ENCODE assay signal across 12 cellular contexts in genomic region chr17:41705271-41705991, GRCh38. TPM values are rescaled to one million over a fixed set of nuclear protein-coding genes. Genes with fewer than 3 reads are reported as not detected.
A peak's percentile ranks its signal among the peaks of the same experiment; 100 is the strongest.
DNase-seq lines count a peak whose midpoint lies in the region; ATAC-seq and TF ChIP-seq lines count a peak whose summit lies in the region.
"Had no signal": no experiment of that assay in that cellular context is flagged by ENCODE, and none has a peak within 500 bp of the region (broad histone marks: within the 10 kb centered on the region; RNA-seq: fewer than 3 reads in every experiment).

No MANE protein-coding gene starts in this region.

- H3K27ac ChIP-seq in ACC112 (ENCODE audit: low read depth, low read length): no peak overlapping the region
- no peak overlapping the region for H3K27ac ChIP-seq in IMR-90 (ENCODE audit: insufficient read depth, low read length)
- H3K27ac ChIP-seq in mesendoderm (ENCODE audit: low read depth, low read length): no peak overlapping the region
- H3K27ac ChIP-seq: right lobe of liver, tibial artery had no signal

- H3K4me3 ChIP-seq in ACC112 (ENCODE audit: low read depth, low read length) (peak overlapping the region; percentile 24; the same call in 1 of the 2 replicates), IMR-90 (ENCODE audit: insufficient read depth, low read depth, low read length) (no peak overlapping the region), choroid plexus epithelial cell (ENCODE audit: low read depth, low read length) (no peak overlapping the region), mesendoderm (ENCODE audit: low read length) (no peak overlapping the region)
- H3K4me3 ChIP-seq: MG63, right lobe of liver, tibial artery had no signal

- ATAC-seq in IMR-90 (ENCODE audit: low read depth) (peak; percentile 67), GM18505 (IDR thresholded peaks at IDR 0.05; ENCODE audit: unreplicated experiment) (no peak)

- H2AK5ac ChIP-seq in IMR-90 (ENCODE audit: low read depth, low read length): peak overlapping the region; percentile 6
- no peak overlapping the region for H2AK5ac ChIP-seq in mesendoderm (ENCODE audit: low read length)

- peaks cover 8% of the 10 kb centered on the region for H3K4me1 ChIP-seq in ACC112 (ENCODE audit: control insufficient read depth, insufficient read depth, low read length, unreplicated experiment)
- peaks cover 4% of the 10 kb centered on the region; the same call in 1 of the 2 replicates for H3K4me1 ChIP-seq in IMR-90 (ENCODE audit: control insufficient read depth, insufficient read depth, low read length)
- peaks cover 5% of the 10 kb centered on the region for H3K4me1 ChIP-seq in mesendoderm (ENCODE audit: control insufficient read depth, low read depth, low read length)
- H3K4me1 ChIP-seq: right lobe of liver, tibial artery had no signal

- H3K4ac ChIP-seq in IMR-90 (ENCODE audit: low read depth, low read length) (peak overlapping the region; percentile 17; the same call in 1 of the 2 replicates), mesendoderm (ENCODE audit: low read depth, low read length) (no peak overlapping the region)

- H3K9me1 ChIP-seq in IMR-90 (ENCODE audit: insufficient read depth, low read length): peaks cover 5% of the 10 kb centered on the region; the same call in 1 of the 2 replicates

- no peak overlapping the region for H3K23ac ChIP-seq in IMR-90 (ENCODE audit: low read depth, low read length)
- H3K23ac ChIP-seq in mesendoderm (ENCODE audit: low read length): no peak overlapping the region

- H3K4me2 ChIP-seq in IMR-90 (ENCODE audit: low read depth, low read length): peak overlapping the region; percentile 56
- no peak overlapping the region for H3K4me2 ChIP-seq in mesendoderm (ENCODE audit: low read length)

- no peak overlapping the region for H3K18ac ChIP-seq in IMR-90 (ENCODE audit: low read depth, low read length)
- H3K18ac ChIP-seq in mesendoderm (ENCODE audit: low read length): no peak overlapping the region

- POLR2A ChIA-PET in IMR-90 (lab: Charles Lee; ENCODE audit: unreplicated experiment): interaction anchor here (0.6 to 1.5 kb wide), 2 partner anchors 16 to 305 kb away, joined by 4 to 5 read pairs; no protein-coding TSS in a partner anchor

- H2AFZ ChIP-seq in ACC112 (ENCODE audit: low read length, unreplicated experiment): no peak overlapping the region
- H2AFZ ChIP-seq in IMR-90 (replicated peaks; ENCODE audit: low read length, poor library complexity): peak overlapping the region; percentile 64

- H3K56ac ChIP-seq in IMR-90 (ENCODE audit: extremely low read depth, insufficient read depth, low read length) (no peak overlapping the region), mesendoderm (ENCODE audit: low read length) (peak overlapping the region; percentile 42)

- no peak overlapping the region for H2BK15ac ChIP-seq in IMR-90 (ENCODE audit: low read depth, low read length)
- H2BK15ac ChIP-seq in mesendoderm (replicated peaks; ENCODE audit: low read depth): no peak overlapping the region

- H3K79me1 ChIP-seq in IMR-90 (ENCODE audit: low read depth in 1 of 2, low read length in 2 of 2) (no peaks in the 10 kb centered on the region), mesendoderm (ENCODE audit: low read length) (no peaks in the 10 kb centered on the region)

- H4K20me1 ChIP-seq in IMR-90 (ENCODE audit: insufficient read depth, low read length): no peaks in the 10 kb centered on the region

- H4K5ac ChIP-seq in IMR-90 (ENCODE audit: low read depth, low read length) (no peak overlapping the region), mesendoderm (ENCODE audit: low read length) (no peak overlapping the region)

- H3K79me2 ChIP-seq in ACC112 (ENCODE audit: control insufficient read depth, insufficient read depth, low read length, unreplicated experiment) (no peaks in the 10 kb centered on the region), mesendoderm (ENCODE audit: control insufficient read depth, insufficient read depth, low read length) (no peaks in the 10 kb centered on the region)

- H4K8ac ChIP-seq in IMR-90 (ENCODE audit: low read depth in 2 of 2, low read length in 2 of 2) (peak overlapping the region in 1 of 2 experiments; percentile 11; a peak in 1 of 4 replicates), mesendoderm (ENCODE audit: low read depth, low read length) (no peak overlapping the region)

- H3K14ac ChIP-seq in IMR-90 (replicated peaks; ENCODE audit: low read depth, low read length): peak overlapping the region; percentile 5

- in situ Hi-C loops in IMR-90 (cut with MboI; ENCODE audit: low sequenced_read_pairs): no loop called here

- intact Hi-C loops in IMR-90 (cut with micrococcal nuclease): no loop called here

- H2AK9ac ChIP-seq in IMR-90 (replicated peaks; ENCODE audit: low read depth, low read length, poor library complexity): peak overlapping the region; percentile 31

- no peaks in the 10 kb centered on the region for H3K9me3 ChIP-seq in IMR-90 (ENCODE audit: control insufficient read depth, insufficient read depth, low read length)
- H3K9me3 ChIP-seq: MG63, right lobe of liver, tibial artery had no signal

- no peak for TF ChIP-seq CTCF in IMR-90 (conservative IDR thresholded peaks at IDR 0.05; ENCODE audit: low read depth, low read length)
- no peak for TF ChIP-seq CTCF in choroid plexus epithelial cell (conservative IDR thresholded peaks at IDR 0.05; ENCODE audit: low read depth, low read length)

- 10% methylated on average over 4 of the region's 13 CpGs; no CpG with 5 or more reads in 1 of the 2 experiments for WGBS in IMR-90 (ENCODE audit: extremely low coverage in 2 of 2, insufficient read length in 1 of 2), 2 experiments
- no CpG with 5 or more reads among the region's 13 CpGs for WGBS in mesendoderm (ENCODE audit: extremely low coverage, insufficient coverage, low lambda C conversion rate)

- H2BK5ac ChIP-seq in IMR-90 (ENCODE audit: low read depth, low read length, poor library complexity, severe bottlenecking) (no peak overlapping the region), mesendoderm (ENCODE audit: low read length) (no peak overlapping the region)

- DNase-seq in IMR-90 (peak; percentile 73), choroid plexus epithelial cell (ENCODE audit: low read depth) (peak; percentile 53), mesendoderm (no peak), NCI-H1105 (lab: John Stamatoyannopoulos, UW) (no peak)
- DNase-seq in activated CD4-positive, alpha-beta T cell treated with anti-CD3 and anti-CD28 coated beads, Interleukin-2, amount 50 U/mL, for 1 hour: no peak
- DNase-seq in stimulated activated CD4-positive, alpha-beta T cell treated with anti-CD3 and anti-CD28 coated beads, Interleukin-2, amount 100 ng/mL, for 24 hours: no peak
- DNase-seq: MG63, NCI-H524, right lobe of liver, tibial artery had no signal

- TF ChIP-seq POLR2A in IMR-90 (IDR thresholded peaks at IDR 0.05; ENCODE audit: low read depth, low read length) (no peak), GM18505 (IDR thresholded peaks at IDR 0.05; ENCODE audit: borderline replicate concordance, extremely low read depth, insufficient read depth, insufficient read length) (no peak)

- no TSS peak for BruUV-seq in IMR-90 (replicated peaks; lab: Mats Ljungman, UMichigan)

- H3K9ac ChIP-seq in IMR-90 (ENCODE audit: low read depth, low read length): no peak overlapping the region; the same call in 1 of the 2 replicates
- H3K9ac ChIP-seq in mesendoderm (ENCODE audit: low read length): peak overlapping the region; percentile 27

- no peak overlapping the region for H2BK20ac ChIP-seq in IMR-90 (ENCODE audit: low read depth, low read length)

- no peak for TF ChIP-seq RAD21 in IMR-90 (IDR thresholded peaks at IDR 0.05; ENCODE audit: low read length)

- no peak overlapping the region for H4K91ac ChIP-seq in IMR-90 (ENCODE audit: insufficient read depth, low read depth, low read length)

- H3K36me3 ChIP-seq in ACC112 (ENCODE audit: insufficient read depth, low read length) (no peaks in the 10 kb centered on the region), IMR-90 (ENCODE audit: control insufficient read depth, insufficient read depth, low read length) (no peaks in the 10 kb centered on the region), mesendoderm (ENCODE audit: control insufficient read depth, insufficient read depth, low read length) (no peaks in the 10 kb centered on the region)
- H3K36me3 ChIP-seq: MG63, right lobe of liver, tibial artery had no signal

- dilution Hi-C loops in IMR-90 (cut with HindIII; ENCODE audit: low sequenced_read_pairs, unreplicated experiment): no loop called here

- CTCF ChIA-PET in IMR-90 (lab: Yijun Ruan, JAX): interaction anchor here (1.1 kb wide), 1 partner anchor 9 kb away, joined by 4 read pairs; no protein-coding TSS in a partner anchor

- H2BK120ac ChIP-seq in IMR-90 (ENCODE audit: low read depth, low read length): no peak overlapping the region
- no peak overlapping the region for H2BK120ac ChIP-seq in mesendoderm (ENCODE audit: low read depth, low read length)

- H3K27me3 ChIP-seq in ACC112 (ENCODE audit: insufficient read depth, low read length): 0 out of 2 replicates have a peak, but pooled peaks cover 2% of the 10 kb centered on the region
- peaks cover 4% of the 10 kb centered on the region; the same call in 1 of the 2 replicates for H3K27me3 ChIP-seq in IMR-90 (ENCODE audit: control insufficient read depth, insufficient read depth, low read length)
- no peaks in the 10 kb centered on the region for H3K27me3 ChIP-seq in mesendoderm (ENCODE audit: insufficient read depth, low read length, poor library complexity)
- H3K27me3 ChIP-seq: MG63, right lobe of liver had no signal

TF ChIP-seq in IMR-90, 13 proteins besides CTCF, POLR2A, EP300 and RAD21 (continues in another document):
- TF ChIP-seq CEBPB (IDR thresholded peaks at IDR 0.05; ENCODE audit: low read depth, low read length) (no peak), RFX5 (IDR thresholded peaks at IDR 0.05; ENCODE audit: low read depth, low read length) (no peak), RCOR1 (IDR thresholded peaks at IDR 0.05; ENCODE audit: insufficient replicate concordance, low read length) (no peak), MAFK (IDR thresholded peaks at IDR 0.05; ENCODE audit: low read depth, low read length) (no peak)

RNA-seq across cellular contexts. Expression of gene GAST, which starts 6.7 kb away (rescaled TPM):
- not detected in 2 replicates for total RNA-seq in IMR-90 (2012; rRNA removed)
- not detected in 2 replicates for polyA plus RNA-seq in IMR-90 (2012; rRNA removed)
- polyA plus RNA-seq in IMR-90 (2012; cell fraction: cytosol; rRNA removed): not detected in 2 replicates
- polyA plus RNA-seq in IMR-90 (2012; cell fraction: nucleus; rRNA removed; ENCODE audit: low replicate concordance): not detected in 2 replicates
- polyA plus RNA-seq in mesendoderm (2013, experiment 1 of 2): not detected
- not detected for polyA plus RNA-seq in mesendoderm (2013, experiment 2 of 2)
- total RNA-seq: right lobe of liver had no signal

RNA-seq across cellular contexts. Expression of gene EIF1, which starts 16.7 kb away (rescaled TPM):
- total RNA-seq in IMR-90 (2012; rRNA removed): 89.4 and 102 TPM in 2 replicates
- polyA plus RNA-seq in IMR-90 (2012; rRNA removed): 381 and 388 TPM in 2 replicates
- 195 and 266 TPM in 2 replicates for polyA plus RNA-seq in IMR-90 (2012; cell fraction: cytosol; rRNA removed)
- 262 and 802 TPM in 2 replicates for polyA plus RNA-seq in IMR-90 (2012; cell fraction: nucleus; rRNA removed; ENCODE audit: low replicate concordance)
- polyA plus RNA-seq in mesendoderm (2013, experiment 1 of 2): 472 TPM
- polyA plus RNA-seq in mesendoderm (2013, experiment 2 of 2): 473 TPM

RNA-seq across cellular contexts. Expression of gene HAP1, which starts 29.0 kb away (rescaled TPM):
- under 0.01 TPM in 1 of 2 replicates, not detected in the other for total RNA-seq in IMR-90 (2012; rRNA removed)
- 0.09 and 0.11 TPM in 2 replicates for polyA plus RNA-seq in IMR-90 (2012; rRNA removed)
- 0.02 and 0.03 TPM in 2 replicates for polyA plus RNA-seq in IMR-90 (2012; cell fraction: cytosol; rRNA removed)
- polyA plus RNA-seq in IMR-90 (2012; cell fraction: nucleus; rRNA removed; ENCODE audit: low replicate concordance): 1.1 and 1.3 TPM in 2 replicates
- polyA plus RNA-seq in mesendoderm (2013, experiment 1 of 2): 0.67 TPM
- 0.57 TPM for polyA plus RNA-seq in mesendoderm (2013, experiment 2 of 2)

Comparison
In these comparisons a context has a peak if more than half of its experiments do, and no peak if none do; other contexts are left out.
1. DNase-seq: peak in IMR-90 (single experiment) and choroid plexus epithelial cell (single experiment); none in mesendoderm (single experiment), activated CD4-positive, alpha-beta T cell treated with anti-CD3 and anti-CD28 coated beads, Interleukin-2, amount 50 U/mL, for 1 hour (single experiment), NCI-H1105 (single experiment) and stimulated activated CD4-positive, alpha-beta T cell treated with anti-CD3 and anti-CD28 coated beads, Interleukin-2, amount 100 ng/mL, for 24 hours (0 of 2).